10 cellular contexts compared by ENCODE assay signal in the genomic region with DNA sequence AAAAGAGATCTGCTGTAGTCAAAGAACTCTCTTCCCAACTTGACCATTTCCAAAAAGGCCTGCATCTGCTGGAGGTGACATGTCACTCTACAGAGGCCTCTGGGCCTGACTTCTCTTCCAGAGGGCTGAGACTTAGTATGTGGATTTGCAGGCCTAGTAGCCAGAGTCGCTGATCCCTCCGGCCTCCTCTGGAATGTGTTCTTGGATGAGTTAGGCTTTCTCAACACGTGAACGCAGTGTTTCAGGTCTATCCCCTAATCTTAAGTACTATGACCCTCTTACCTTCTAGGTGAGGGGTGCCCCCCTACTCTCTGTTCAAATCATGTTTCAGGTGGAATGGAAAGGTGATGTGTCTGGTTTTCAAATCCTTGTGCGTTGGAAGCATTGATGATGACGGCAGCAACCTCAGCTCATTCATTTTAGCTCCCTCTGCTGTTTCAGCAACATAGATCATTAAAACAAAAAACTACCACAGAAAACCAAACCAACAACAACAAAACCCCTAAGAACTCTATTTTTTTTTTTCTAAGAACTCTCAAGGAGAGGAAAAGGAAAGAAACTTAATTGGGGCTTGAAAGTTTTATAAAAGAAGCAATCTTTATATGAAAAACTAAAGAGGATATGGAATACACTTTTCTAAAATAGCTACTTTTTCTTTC. TPM values are rescaled to one million over a fixed set of nuclear protein-coding genes. Genes with fewer than 3 reads are reported as not detected.
DNase-seq lines count a peak whose midpoint lies in the region; ATAC-seq, FAIRE-seq and TF ChIP-seq lines count a peak whose summit lies in the region.
"Had no signal": no experiment of that assay in that cellular context is flagged by ENCODE, and none has a peak within 500 bp of the region (broad histone marks: within the 10 kb centered on the region; RNA-seq: fewer than 3 reads in every experiment).

No MANE protein-coding gene starts in this region.

- H3K9me3 Mint-ChIP-seq in activated CD8-positive, alpha-beta T cell treated with anti-CD3 and anti-CD28 coated beads for 36 hours = no peaks in the 10 kb centered on the region

- ATAC-seq in activated CD8-positive, alpha-beta T cell treated with anti-CD3 and anti-CD28 coated beads for 36 hours = no peak

- H3K18ac ChIP-seq in H1 (ENCODE audit: extremely low read depth, low read length) (no peak overlapping the region), neuronal stem cell (ENCODE audit: low read length) (no peak overlapping the region)

- TF ChIP-seq EP300 in H1 (IDR thresholded peaks at IDR 0.05; ENCODE audit: borderline replicate concordance in 1 of 2, low read depth in 2 of 2, low read length in 2 of 2) = no peak

- no peak overlapping the region for H3K4me2 ChIP-seq in DOHH2 (ENCODE audit: low read length)
- no peak overlapping the region for H3K4me2 ChIP-seq in H1 (ENCODE audit: insufficient read depth in 1 of 2, low read depth in 2 of 2, low read length in 2 of 2)
- H3K4me2 ChIP-seq in neuronal stem cell (ENCODE audit: insufficient read depth, low read length, poor library complexity, severe bottlenecking) = no peak overlapping the region

- H3K23ac ChIP-seq in H1 (ENCODE audit: insufficient read length) (no peak overlapping the region), neuronal stem cell (ENCODE audit: low read depth, low read length, poor library complexity) (no peak overlapping the region)

- H2BK120ac ChIP-seq in H1 (replicated peaks; ENCODE audit: low read depth, low read length) (no peak overlapping the region), neuronal stem cell (ENCODE audit: low read depth, low read length) (no peak overlapping the region)

- H3K4me3 ChIP-seq in DOHH2 (ENCODE audit: low read length) = no peak overlapping the region
- H3K4me3 ChIP-seq in LNCaP clone FGC (ENCODE audit: low read depth, low read length) = no peak overlapping the region
- no peak overlapping the region for H3K4me3 ChIP-seq in H1 (ENCODE audit: extremely low read depth in 1 of 4, insufficient read depth in 2 of 4, low read depth in 3 of 4, low read length in 4 of 4)
- no peak overlapping the region for H3K4me3 ChIP-seq in neuronal stem cell (ENCODE audit: low read length in 2 of 2)
- no peak overlapping the region for H3K4me3 ChIP-seq in effector memory CD4-positive, alpha-beta T cell (ENCODE audit: insufficient read depth, low read depth, low read length, poor library complexity, severe bottlenecking)

- H3K9me3 ChIP-seq in DOHH2 (ENCODE audit: control insufficient read depth, insufficient read depth, low read length) (no peaks in the 10 kb centered on the region), H1 (ENCODE audit: insufficient read depth in 2 of 2, low read depth in 1 of 2, low read length in 1 of 2) (no peaks in the 10 kb centered on the region), neuronal stem cell (replicated peaks in 1 of 2; ENCODE audit: control insufficient read depth in 2 of 2, insufficient read depth in 1 of 2, low read depth in 1 of 2, low read length in 2 of 2) (no peaks in the 10 kb centered on the region)
- H3K9me3 ChIP-seq in effector memory CD4-positive, alpha-beta T cell (ENCODE audit: control insufficient read depth, low read length) = no peaks in the 10 kb centered on the region

- H2BK20ac ChIP-seq in H1 (ENCODE audit: low read length) = no peak overlapping the region

- H4K91ac ChIP-seq in H1 (replicated peaks; ENCODE audit: insufficient read length, low read length) = no peak overlapping the region
- no peak overlapping the region for H4K91ac ChIP-seq in neuronal stem cell (ENCODE audit: low read depth, low read length, poor library complexity)

- TF ChIP-seq CTCF in DOHH2 (IDR thresholded peaks at IDR 0.05; ENCODE audit: low read depth, low read length, poor library complexity, severe bottlenecking) = peak; percentile 35
- TF ChIP-seq CTCF in LNCaP clone FGC (IDR thresholded peaks at IDR 0.05; ENCODE audit: control insufficient read depth, extremely low read depth, insufficient read depth) = peak; percentile 35
- TF ChIP-seq CTCF in H1 (IDR thresholded peaks at IDR 0.05; ENCODE audit: control extremely low read depth in 1 of 3, insufficient read depth in 1 of 3, low read depth in 1 of 3, low read length in 3 of 3) = peak in 2 of 3 experiments; percentile 8 to 19; a peak in 2 of 4 replicates
- no peak for TF ChIP-seq CTCF in activated CD8-positive, alpha-beta T cell treated with anti-CD3 and anti-CD28 coated beads for 36 hours (IDR thresholded peaks at IDR 0.05)

- H3K4me1 ChIP-seq in DOHH2 (ENCODE audit: control insufficient read depth, low read length) = no peaks in the 10 kb centered on the region
- H3K4me1 ChIP-seq in H1 (replicated peaks in 1 of 4; ENCODE audit: control insufficient read depth in 3 of 4, insufficient read depth in 4 of 4, low read length in 3 of 4) = 0 out of 7 replicates have a peak, but pooled peaks cover 0 to 2% (median 0%) of the 10 kb centered on the region in 4 experiments
- peaks cover 2 to 3% of the 10 kb centered on the region in 2 donors for H3K4me1 ChIP-seq in neuronal stem cell (ENCODE audit: control insufficient read depth in 2 of 2, insufficient read depth in 1 of 2, low read depth in 1 of 2, low read length in 2 of 2)
- no peaks in the 10 kb centered on the region for H3K4me1 ChIP-seq in effector memory CD4-positive, alpha-beta T cell (ENCODE audit: control insufficient read depth, insufficient read depth, low read length, poor library complexity, severe bottlenecking)

- H2BK5ac ChIP-seq in H1 (ENCODE audit: low read depth, low read length) (no peak overlapping the region), neuronal stem cell (ENCODE audit: low read length) (no peak overlapping the region)

- peak overlapping the region; percentile 99 for H2AFZ ChIP-seq in H1 (ENCODE audit: low read length)
- H2AFZ ChIP-seq in neuronal stem cell (ENCODE audit: low read length) = peak overlapping the region; percentile 19

- DNase-seq in LNCaP clone FGC (ENCODE audit: low read depth) (no peak), H1 (ENCODE audit: low read depth in 1 of 2, low spot score in 2 of 2) (peak in 1 of 2 experiments; percentile 55), neuronal stem cell (ENCODE audit: low spot score) (no peak), NCI-H345 treated with DMSO at 0.1 percent for 48 hours (lab: John Stamatoyannopoulos, UW; ENCODE audit: unreplicated experiment) (no peak), OCI-M2 (lab: John Stamatoyannopoulos, UW; ENCODE audit: unreplicated experiment) (no peak)
- no peak for DNase-seq in activated CD8-positive, alpha-beta T cell treated with anti-CD3 and anti-CD28 coated beads for 36 hours
- no peak for DNase-seq in effector memory CD4-positive, alpha-beta T cell
- DNase-seq: SHP77 had no signal

- intact Hi-C loops in activated CD8-positive, alpha-beta T cell treated with anti-CD3 and anti-CD28 coated beads for 36 hours (cut with micrococcal nuclease) = loop anchor here (5.0 kb wide), 1 partner anchor 125 kb away; no protein-coding TSS in a partner anchor

- TF ChIP-seq POLR2A in H1 (IDR thresholded peaks at IDR 0.05; ENCODE audit: control extremely low read depth in 1 of 2, low read depth in 2 of 2, low read length in 2 of 2) = no peak

- CTCF ChIA-PET in H1 (lab: Charles Lee; ENCODE audit: partially characterized antibody) = interaction anchor here (0.7 to 4.5 kb wide), 14 partner anchors 9 to 187 kb away, joined by 3 to 21 read pairs (median 4); no protein-coding TSS in a partner anchor
- CTCF ChIA-PET in activated CD8-positive, alpha-beta T cell treated with anti-CD3 and anti-CD28 coated beads for 36 hours (lab: Charles Lee) = interaction anchor here (0.6 to 1.4 kb wide), 5 partner anchors 21 to 345 kb away, joined by 3 to 5 read pairs (median 3); no protein-coding TSS in a partner anchor

- H3K4me1 Mint-ChIP-seq in activated CD8-positive, alpha-beta T cell treated with anti-CD3 and anti-CD28 coated beads for 36 hours (ENCODE audit: low read depth) = no peaks in the 10 kb centered on the region

- H3K9ac ChIP-seq in H1 (replicated peaks in 1 of 4; ENCODE audit: extremely low read depth in 1 of 4, low read depth in 3 of 4, low read length in 3 of 4) (no peak overlapping the region), neuronal stem cell (ENCODE audit: low read depth, low read length, poor library complexity) (no peak overlapping the region)

- H3K27ac ChIP-seq in DOHH2 (ENCODE audit: low read depth, low read length) = no peak overlapping the region
- no peak overlapping the region for H3K27ac ChIP-seq in H1 (ENCODE audit: low read depth, low read length)
- H3K27ac ChIP-seq in neuronal stem cell (replicated peaks; ENCODE audit: low read length) = no peak overlapping the region
- no peak overlapping the region for H3K27ac ChIP-seq in effector memory CD4-positive, alpha-beta T cell (ENCODE audit: insufficient read depth, low read length, poor library complexity, severe bottlenecking)
- H3K27ac ChIP-seq: HL-60 had no signal

- H3K27me3 ChIP-seq in DOHH2 (ENCODE audit: control insufficient read depth, low read length) (no peaks in the 10 kb centered on the region), H1 (replicated peaks in 1 of 4; ENCODE audit: control insufficient read depth in 3 of 4, extremely low read depth in 1 of 4, insufficient read depth in 3 of 4, low read length in 3 of 4) (no peaks in the 10 kb centered on the region), neuronal stem cell (ENCODE audit: control insufficient read depth in 3 of 3, insufficient read depth in 3 of 3, low read depth in 1 of 3, low read length in 3 of 3) (peaks cover 0 to 7% (median 0%) of the 10 kb centered on the region in 3 experiments)
- no peaks in the 10 kb centered on the region for H3K27me3 ChIP-seq in effector memory CD4-positive, alpha-beta T cell (replicated peaks; ENCODE audit: control insufficient read depth, insufficient read depth, low read length, poor library complexity, severe bottlenecking)

- H3K4ac ChIP-seq in H1 (replicated peaks; ENCODE audit: insufficient read length, low read depth, low read length) (no peak overlapping the region), neuronal stem cell (ENCODE audit: low read length) (no peak overlapping the region)

- no peak overlapping the region for H2AK5ac ChIP-seq in H1 (ENCODE audit: low read depth, low read length)
- H2AK5ac ChIP-seq in neuronal stem cell (ENCODE audit: low read depth, low read length) = no peak overlapping the region

- H4K8ac ChIP-seq in H1 (ENCODE audit: extremely low read depth, insufficient read depth, low read length) (no peak overlapping the region), neuronal stem cell (ENCODE audit: low read depth, low read length) (no peak overlapping the region)

- H3K79me2 ChIP-seq in DOHH2 (ENCODE audit: control insufficient read depth, low read length) (no peaks in the 10 kb centered on the region), H1 (ENCODE audit: control insufficient read depth in 1 of 2, insufficient read depth in 2 of 2, low read length in 2 of 2) (no peaks in the 10 kb centered on the region)

- peaks cover 6% of the 10 kb centered on the region for H3K27me3 Mint-ChIP-seq in activated CD8-positive, alpha-beta T cell treated with anti-CD3 and anti-CD28 coated beads for 36 hours

- H4K20me1 ChIP-seq in DOHH2 (ENCODE audit: control insufficient read depth, insufficient read depth, low read depth, low read length) (no peaks in the 10 kb centered on the region), H1 (replicated peaks in 1 of 2; ENCODE audit: control insufficient read depth in 1 of 2, insufficient read depth in 2 of 2, low read length in 2 of 2) (no peaks in the 10 kb centered on the region)

- H3K36me3 Mint-ChIP-seq in activated CD8-positive, alpha-beta T cell treated with anti-CD3 and anti-CD28 coated beads for 36 hours (ENCODE audit: low read depth) = no peaks in the 10 kb centered on the region

- no peak overlapping the region for H2BK15ac ChIP-seq in H1 (ENCODE audit: low read length)
- H2BK15ac ChIP-seq in neuronal stem cell (ENCODE audit: low read length) = no peak overlapping the region

- no peak overlapping the region for H3K4me3 Mint-ChIP-seq in activated CD8-positive, alpha-beta T cell treated with anti-CD3 and anti-CD28 coated beads for 36 hours

- no peak overlapping the region for H4K5ac ChIP-seq in H1 (ENCODE audit: insufficient read length, low read depth, low read length)

- H3F3A ChIP-seq in DOHH2 (ENCODE audit: control insufficient read depth, insufficient read depth) = no peaks in the 10 kb centered on the region

- peak; percentile 50 for FAIRE-seq in H1 (lab: Jason Lieb, UNC)

- no peaks in the 10 kb centered on the region for H3K23me2 ChIP-seq in H1 (ENCODE audit: low read depth, low read length)

- H3K14ac ChIP-seq in H1 (ENCODE audit: insufficient read length) = no peak overlapping the region
- H3K14ac ChIP-seq in neuronal stem cell (ENCODE audit: low read length) = no peak overlapping the region

- H2BK12ac ChIP-seq in H1 (ENCODE audit: low read depth, low read length) (no peak overlapping the region), neuronal stem cell (ENCODE audit: low read length) (no peak overlapping the region)

- H3K27ac Mint-ChIP-seq in activated CD8-positive, alpha-beta T cell treated with anti-CD3 and anti-CD28 coated beads for 36 hours = no peak overlapping the region

- POLR2A ChIA-PET in H1 (lab: Charles Lee; ENCODE audit: partially characterized antibody) = interaction anchor here (0.6 to 1.1 kb wide), 5 partner anchors 9 to 474 kb away, joined by 3 to 4 read pairs (median 3); no protein-coding TSS in a partner anchor
- POLR2A ChIA-PET in activated CD8-positive, alpha-beta T cell treated with anti-CD3 and anti-CD28 coated beads for 36 hours (lab: Charles Lee) = no interaction called here

- H3K36me3 ChIP-seq in DOHH2 (ENCODE audit: control insufficient read depth, low read length) = no peaks in the 10 kb centered on the region
- no peaks in the 10 kb centered on the region for H3K36me3 ChIP-seq in H1 (ENCODE audit: control insufficient read depth in 2 of 4, insufficient read depth in 4 of 4, low read length in 3 of 4)
- no peaks in the 10 kb centered on the region for H3K36me3 ChIP-seq in neuronal stem cell (replicated peaks in 1 of 2; ENCODE audit: control insufficient read depth in 2 of 2, insufficient read depth in 2 of 2, low read length in 2 of 2)
- no peaks in the 10 kb centered on the region for H3K36me3 ChIP-seq in effector memory CD4-positive, alpha-beta T cell (ENCODE audit: control insufficient read depth, insufficient read depth, low read length)

- WGBS in H1 (ENCODE audit: extremely low coverage in 1 of 2, insufficient coverage in 1 of 2, insufficient read length in 1 of 2, insufficient replicate concordance in 2 of 2, low coverage in 1 of 2, low lambda C conversion rate in 2 of 2, missing lambda C conversion rate in 1 of 2), 2 experiments = 74% methylated on average over 6 of the region's 6 CpGs; no CpG with 5 or more reads in 1 of the 2 experiments
- WGBS in neuronal stem cell (ENCODE audit: extremely low coverage in 2 of 2, insufficient read length in 2 of 2, insufficient replicate concordance in 1 of 2), 2 donors = no CpG with 5 or more reads among the region's 6 CpGs

- peak; percentile 32 to 40; a peak in 3 of 4 replicates for TF ChIP-seq RAD21 in H1 (IDR thresholded peaks at IDR 0.05 in 1 of 2, conservative IDR thresholded peaks at IDR 0.05 in 1 of 2; ENCODE audit: low read depth in 2 of 2, low read length in 2 of 2)

- H3K56ac ChIP-seq in H1 (replicated peaks; ENCODE audit: insufficient read length, low read depth, low read length) = no peak overlapping the region

- H3K79me1 ChIP-seq in H1 (ENCODE audit: low read depth, low read length) = no peaks in the 10 kb centered on the region
- H3K79me1 ChIP-seq in neuronal stem cell (ENCODE audit: low read depth, low read length) = no peaks in the 10 kb centered on the region

- no peaks in the 10 kb centered on the region for H3K9me2 ChIP-seq in DOHH2 (replicated peaks; ENCODE audit: control insufficient read depth, low read length)

RNA-seq across cellular contexts. Expression of a gene that starts 56.4 kb away (rescaled TPM):
- total RNA-seq in H1 (2021; fragmentation: NEBNext Ultra II Directional; extraction: Animal tissue kit (Norgen Biotek cat#: 25700)) = 18.5 and 18.9 TPM in 2 replicates
- 4.0 and 5.4 TPM in 2 replicates for polyA plus RNA-seq in H1 (2011; rRNA removed)
- polyA plus RNA-seq in H1 (2011; cell fraction: cytosol; rRNA removed) = 7.0 TPM
- 4.4 TPM for polyA plus RNA-seq in H1 (2011; cell fraction: nucleus; rRNA removed)
- polyA plus RNA-seq in H1 (2012, experiment 1 of 2) = 6.4 to 9.0 TPM (median 6.7 TPM) in 4 replicates
- 2.2 TPM for polyA plus RNA-seq in H1 (2012, experiment 2 of 2)
- 24.9 TPM for polyA plus RNA-seq in H1 (2013, experiment 1 of 2)
- 25.3 TPM for polyA plus RNA-seq in H1 (2013, experiment 2 of 2)
- polyA minus RNA-seq in H1 (2011; rRNA and poly(A)+ RNA removed) = 1.3 and 2.0 TPM in 2 replicates
- polyA minus RNA-seq in H1 (2011; cell fraction: cytosol; rRNA and poly(A)+ RNA removed) = 2.9 TPM
- polyA minus RNA-seq in H1 (2011; cell fraction: nucleus; rRNA and poly(A)+ RNA removed) = 5.5 TPM
- 30.3 TPM for polyA plus RNA-seq in neuronal stem cell (2013, experiment 1 of 2)
- 32.0 TPM for polyA plus RNA-seq in neuronal stem cell (2013, experiment 2 of 2)
- total RNA-seq in activated CD8-positive, alpha-beta T cell treated with anti-CD3 and anti-CD28 coated beads for 36 hours = 10 to 100 TPM; 19.4 to 20.9 TPM

RNA-seq across cellular contexts. Expression of a gene that starts 56.5 kb away (rescaled TPM):
- total RNA-seq in H1 (2021; fragmentation: NEBNext Ultra II Directional; extraction: Animal tissue kit (Norgen Biotek cat#: 25700)) = 23.1 and 25.9 TPM in 2 replicates
- polyA plus RNA-seq in H1 (2011; rRNA removed) = 15.3 and 19.2 TPM in 2 replicates
- polyA plus RNA-seq in H1 (2011; cell fraction: cytosol; rRNA removed) = 22.7 TPM
- polyA plus RNA-seq in H1 (2011; cell fraction: nucleus; rRNA removed) = 16.9 TPM
- polyA plus RNA-seq in H1 (2012, experiment 1 of 2) = 15.6 to 23.6 TPM (median 18.3 TPM) in 4 replicates
- 1.0 TPM for polyA plus RNA-seq in H1 (2012, experiment 2 of 2)
- polyA plus RNA-seq in H1 (2013, experiment 1 of 2) = 19.2 TPM
- polyA plus RNA-seq in H1 (2013, experiment 2 of 2) = 20.3 TPM
- 42.2 and 59.0 TPM in 2 replicates for polyA minus RNA-seq in H1 (2011; rRNA and poly(A)+ RNA removed)
- 23.0 TPM for polyA minus RNA-seq in H1 (2011; cell fraction: cytosol; rRNA and poly(A)+ RNA removed)
- polyA minus RNA-seq in H1 (2011; cell fraction: nucleus; rRNA and poly(A)+ RNA removed) = 31.1 TPM
- 27.5 TPM for polyA plus RNA-seq in neuronal stem cell (2013, experiment 1 of 2)
- 29.5 TPM for polyA plus RNA-seq in neuronal stem cell (2013, experiment 2 of 2)
- 10 to 100 TPM; 28.5 to 32.2 TPM for total RNA-seq in activated CD8-positive, alpha-beta T cell treated with anti-CD3 and anti-CD28 coated beads for 36 hours
